2 cellular contexts compared by ENCODE assay signal in genomic region chr3:74535281-74535680, GRCh38.
TF ChIP-seq lines count a peak whose summit lies in the region.

No MANE protein-coding gene starts in this region.

TF ChIP-seq in H1, 55 proteins besides CTCF, POLR2A, EP300 and RAD21:
- no peak for TF ChIP-seq KDM1A (IDR thresholded peaks at IDR 0.05; ENCODE audit: borderline replicate concordance, low read length)
- no peak for TF ChIP-seq GABPA (IDR thresholded peaks at IDR 0.05; ENCODE audit: borderline replicate concordance, insufficient read depth, low read length)
- no peak for TF ChIP-seq SP1 (IDR thresholded peaks at IDR 0.05; ENCODE audit: low read depth, low read length)
- TF ChIP-seq CEBPB (IDR thresholded peaks at IDR 0.05; ENCODE audit: low read depth, low read length): no peak
- TF ChIP-seq SIX5 (IDR thresholded peaks at IDR 0.05; ENCODE audit: low read depth, low read length): no peak
- TF ChIP-seq JUND (IDR thresholded peaks at IDR 0.05; ENCODE audit: low read length): no peak
- TF ChIP-seq NANOG (IDR thresholded peaks at IDR 0.05; ENCODE audit: insufficient read depth, low read depth, low read length, poor library complexity, severe bottlenecking): no peak
- TF ChIP-seq RXRA (IDR thresholded peaks at IDR 0.05; ENCODE audit: insufficient read depth, low read depth, low read length): no peak
- no peak for TF ChIP-seq E2F6 (IDR thresholded peaks at IDR 0.05)
- no peak for TF ChIP-seq POLR2AphosphoS5 (IDR thresholded peaks at IDR 0.05; ENCODE audit: low read depth, low read length)
- no peak for TF ChIP-seq YY1 (IDR thresholded peaks at IDR 0.05; ENCODE audit: low read depth, low read length)
- no peak for TF ChIP-seq CHD7 (IDR thresholded peaks at IDR 0.05; ENCODE audit: insufficient replicate concordance, low read length)
- no peak for TF ChIP-seq CHD1 (IDR thresholded peaks at IDR 0.05; ENCODE audit: low read depth, low read length)
- no peak for TF ChIP-seq TEAD4 (IDR thresholded peaks at IDR 0.05; ENCODE audit: low read depth, low read length)
- TF ChIP-seq GTF2F1 (IDR thresholded peaks at IDR 0.05; ENCODE audit: borderline replicate concordance, low read depth, low read length): no peak
- no peak for TF ChIP-seq ASH2L (IDR thresholded peaks at IDR 0.05; ENCODE audit: low read length)
- TF ChIP-seq POU5F1 (IDR thresholded peaks at IDR 0.05; ENCODE audit: low read depth, low read length): no peak
- no peak for TF ChIP-seq PHF8 (conservative IDR thresholded peaks at IDR 0.05; ENCODE audit: low read depth, low read length)
- TF ChIP-seq SUZ12 (IDR thresholded peaks at IDR 0.05; ENCODE audit: low read length): no peak
- TF ChIP-seq NRF1 (IDR thresholded peaks at IDR 0.05; ENCODE audit: low read depth, low read length): no peak

TF ChIP-seq in GM23338, 12 proteins besides CTCF, POLR2A, EP300 and RAD21:
- TF ChIP-seq STAT1 (IDR thresholded peaks at IDR 0.05; ENCODE audit: unreplicated experiment): no peak
- no peak for TF ChIP-seq POLR2AphosphoS5 (IDR thresholded peaks at IDR 0.05; ENCODE audit: low read depth)
- TF ChIP-seq NANOG (IDR thresholded peaks at IDR 0.05; ENCODE audit: borderline replicate concordance): no peak
- no peak for TF ChIP-seq ZNF462 (CRISPR knock-in tag; IDR thresholded peaks at IDR 0.05)
- no peak for TF ChIP-seq JUNB (IDR thresholded peaks at IDR 0.05; ENCODE audit: unreplicated experiment)
- no peak for TF ChIP-seq REST (IDR thresholded peaks at IDR 0.05; ENCODE audit: unreplicated experiment)
- no peak for TF ChIP-seq ZNF331 (CRISPR knock-in tag; IDR thresholded peaks at IDR 0.05; ENCODE audit: low read depth)
- no peak for TF ChIP-seq EZH2 (IDR thresholded peaks at IDR 0.05; ENCODE audit: low read depth, unreplicated experiment)
- no peak for TF ChIP-seq ZNF114 (CRISPR knock-in tag; IDR thresholded peaks at IDR 0.05)
- TF ChIP-seq ETS1 (IDR thresholded peaks at IDR 0.05): no peak
- TF ChIP-seq CREB1 (CRISPR knock-in tag; IDR thresholded peaks at IDR 0.05; ENCODE audit: low read depth): no peak
- TF ChIP-seq EZH2phosphoT487 (IDR thresholded peaks at IDR 0.05; ENCODE audit: unreplicated experiment): no peak
